8 cellular contexts compared by ENCODE assay signal in the genomic region with DNA sequence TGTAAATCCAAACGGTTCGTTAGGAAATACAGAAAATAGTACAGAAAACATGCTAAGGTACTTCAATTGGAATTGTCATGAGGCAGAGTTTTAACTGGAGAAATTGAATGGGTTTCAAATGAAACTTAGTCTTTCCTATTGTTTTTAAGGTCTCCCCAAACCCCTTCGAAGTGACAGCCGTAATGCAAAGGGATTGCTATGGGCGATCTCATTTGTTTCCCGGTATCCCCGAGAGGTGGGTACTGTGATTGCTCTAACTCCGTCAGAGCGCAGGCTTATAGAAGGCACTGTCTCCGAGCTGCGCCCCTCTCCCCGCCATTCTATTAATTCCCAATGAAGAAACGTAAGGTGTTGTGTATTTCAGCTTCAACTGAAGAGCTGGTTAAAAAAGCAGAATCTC. TPM values are rescaled to one million over a fixed set of nuclear protein-coding genes. Genes with fewer than 3 reads are reported as not detected.
A peak's percentile ranks its signal among the peaks of the same experiment; 100 is the strongest.
DNase-seq lines count a peak whose midpoint lies in the region; ATAC-seq, FAIRE-seq and TF ChIP-seq lines count a peak whose summit lies in the region.

No MANE protein-coding gene starts in this region.

- H3K27me3 Mint-ChIP-seq in activated naive CD8-positive, alpha-beta T cell treated with anti-CD3 and anti-CD28 coated beads, Interleukin-2, amount 50 U/mL, for 24 hours: peaks cover 60% of the 10 kb centered on the region
- H3K27me3 Mint-ChIP-seq in memory B cell: peaks cover 29% of the 10 kb centered on the region

- peak overlapping the region; percentile 87 for H3K4me3 Mint-ChIP-seq in activated naive CD8-positive, alpha-beta T cell treated with anti-CD3 and anti-CD28 coated beads, Interleukin-2, amount 50 U/mL, for 24 hours
- H3K4me3 Mint-ChIP-seq in memory B cell: peak overlapping the region; percentile 84

- DNase-seq in G401 (ENCODE audit: low spot score): peak; percentile 37
- no peak for DNase-seq in activated naive CD8-positive, alpha-beta T cell treated with anti-CD3 and anti-CD28 coated beads, Interleukin-2, amount 50 U/mL, for 24 hours
- DNase-seq in memory B cell (ENCODE audit: low spot score in 2 of 2): no peak
- DNase-seq in activated CD4-positive, CD25-positive, alpha-beta regulatory T cell treated with anti-CD3 and anti-CD28 coated beads, Interleukin-2, amount 50 U/mL, for 72 hours: no peak
- DNase-seq in NCI-H1092 (lab: John Stamatoyannopoulos, UW): no peak
- no peak for DNase-seq in NCI-H526 treated with DMSO at 0.1 percent for 48 hours (lab: John Stamatoyannopoulos, UW)
- no peak for DNase-seq in HTR-8/SVneo (ENCODE audit: insufficient read length, low spot score)

- no peak for FAIRE-seq in HTR-8/SVneo (lab: Jason Lieb, UNC)

- H3K27ac Mint-ChIP-seq in activated naive CD8-positive, alpha-beta T cell treated with anti-CD3 and anti-CD28 coated beads, Interleukin-2, amount 50 U/mL, for 24 hours: peak overlapping the region; percentile 86
- H3K27ac Mint-ChIP-seq in memory B cell: no peak overlapping the region

- no peak for ATAC-seq in activated naive CD8-positive, alpha-beta T cell treated with anti-CD3 and anti-CD28 coated beads, Interleukin-2, amount 50 U/mL, for 24 hours
- ATAC-seq in memory B cell (ENCODE audit: low read depth): no peak

- in situ Hi-C loops in G401 (cut with HindIII; ENCODE audit: low sequenced_read_pairs): no loop called here

- no peaks in the 10 kb centered on the region for H3K9me3 Mint-ChIP-seq in activated naive CD8-positive, alpha-beta T cell treated with anti-CD3 and anti-CD28 coated beads, Interleukin-2, amount 50 U/mL, for 24 hours
- H3K9me3 Mint-ChIP-seq in memory B cell: no peaks in the 10 kb centered on the region

- peak overlapping the region; percentile 88 for H3K27ac ChIP-seq in 22Rv1

- peaks cover 46% of the 10 kb centered on the region for H3K4me1 Mint-ChIP-seq in activated naive CD8-positive, alpha-beta T cell treated with anti-CD3 and anti-CD28 coated beads, Interleukin-2, amount 50 U/mL, for 24 hours
- peaks cover 14% of the 10 kb centered on the region for H3K4me1 Mint-ChIP-seq in memory B cell

- peaks cover 1% of the 10 kb centered on the region for H3K36me3 Mint-ChIP-seq in activated naive CD8-positive, alpha-beta T cell treated with anti-CD3 and anti-CD28 coated beads, Interleukin-2, amount 50 U/mL, for 24 hours (ENCODE audit: low read depth)
- peaks cover 2% of the 10 kb centered on the region for H3K36me3 Mint-ChIP-seq in memory B cell

- no peak for TF ChIP-seq CTCF in 22Rv1 (IDR thresholded peaks at IDR 0.05)

RNA-seq across cellular contexts. Expression of a gene that starts 22.0 kb away (rescaled TPM):
- total RNA-seq in G401 (2014; rRNA removed; shearing (Covaris generic)): 136 and 168 TPM in 2 replicates

RNA-seq across cellular contexts. Expression of a gene that starts 48.5 kb away (rescaled TPM):
- not detected in 2 replicates for total RNA-seq in G401 (2014; rRNA removed; shearing (Covaris generic))

RNA-seq across cellular contexts. Expression of a gene that starts 58.5 kb away (rescaled TPM):
- 40.4 and 43.6 TPM in 2 replicates for total RNA-seq in G401 (2014; rRNA removed; shearing (Covaris generic))
